In genomic region chr12:46358325-46358700, GRCh38 we compare ENCODE assay signal across 18 cellular contexts. TPM values are rescaled to one million over a fixed set of nuclear protein-coding genes. Genes with fewer than 3 reads are reported as not detected.
DNase-seq lines count a peak whose midpoint lies in the region; ATAC-seq, FAIRE-seq and TF ChIP-seq lines count a peak whose summit lies in the region.
"Had no signal": no experiment of that assay in that cellular context is flagged by ENCODE, and none has a peak within 500 bp of the region (broad histone marks: within the 10 kb centered on the region; RNA-seq: fewer than 3 reads in every experiment).

No MANE protein-coding gene starts in this region.

- TF ChIP-seq CTCF in Caco-2 (IDR thresholded peaks at IDR 0.05; ENCODE audit: insufficient read depth in 1 of 2, low read depth in 1 of 2, low read length in 1 of 2, severe bottlenecking in 1 of 2, unreplicated experiment in 1 of 2) (no peak), RWPE2 (IDR thresholded peaks at IDR 0.05; ENCODE audit: poor library complexity, severe bottlenecking) (no peak), fibroblast of pulmonary artery (IDR thresholded peaks at IDR 0.05; ENCODE audit: low read length, missing control alignments) (no peak)

- intact Hi-C loops in Caco-2 (cut with micrococcal nuclease; ENCODE audit: unreplicated experiment), result no loop called here
- intact Hi-C loops in left ventricle myocardium superior (cut with micrococcal nuclease), result no loop called here

- peaks cover 12% of the 10 kb centered on the region for H3K4me1 ChIP-seq in Caco-2
- H3K4me1 ChIP-seq in RWPE2 (ENCODE audit: insufficient read depth, poor library complexity, severe bottlenecking), result peaks cover 33% of the 10 kb centered on the region

- POLR2A ChIA-PET in Caco-2 (lab: Charles Lee), result interaction anchor here (0.6 kb wide), 1 partner anchor 213 kb away, joined by 3 read pairs; no protein-coding TSS in a partner anchor

- peaks cover 66% of the 10 kb centered on the region for H3K36me3 Mint-ChIP-seq in Caco-2 (ENCODE audit: insufficient read depth, unreplicated experiment)

- no peaks in the 10 kb centered on the region for H3K27me3 Mint-ChIP-seq in Caco-2 (ENCODE audit: insufficient read depth, unreplicated experiment)
- H3K27me3 Mint-ChIP-seq: IgD-negative memory B cell had no signal

- BruUV-seq in Caco-2 (replicated peaks; lab: Mats Ljungman, UMichigan), result no TSS peak

- ATAC-seq in RWPE2 (ENCODE audit: low read depth) (no peak), HG03520 (IDR thresholded peaks at IDR 0.05; ENCODE audit: unreplicated experiment) (no peak), left ventricle myocardium superior (no peak)

- H3K36me3 ChIP-seq in Caco-2 (ENCODE audit: control insufficient read depth, insufficient read depth, low read length) (peaks cover 8% of the 10 kb centered on the region), RWPE2 (ENCODE audit: low read depth) (peaks cover 49% of the 10 kb centered on the region)

- H3K27ac ChIP-seq in RWPE2 (ENCODE audit: poor library complexity, severe bottlenecking), result peak overlapping the region; percentile 96
- H3K27ac ChIP-seq: BLaER1 had no signal

- CTCF ChIA-PET in Caco-2 (lab: Charles Lee), result no interaction called here

- peak overlapping the region; percentile 16 for H3K27ac Mint-ChIP-seq in Caco-2 (ENCODE audit: unreplicated experiment)

- H3K4me1 Mint-ChIP-seq in Caco-2 (ENCODE audit: low read depth, unreplicated experiment), result no peaks in the 10 kb centered on the region

- no peak for DNase-seq in Caco-2
- no peak for DNase-seq in RWPE2 (ENCODE audit: low spot score)
- DNase-seq in fibroblast of pulmonary artery (ENCODE audit: low read depth), result peak; percentile 43
- DNase-seq in COLO668 (lab: John Stamatoyannopoulos, UW; ENCODE audit: unreplicated experiment), result no peak
- DNase-seq in DMS53 treated with DMSO at 0.1 percent for 48 hours (lab: John Stamatoyannopoulos, UW; ENCODE audit: unreplicated experiment), result no peak
- DNase-seq in left ventricle myocardium superior, result no peak
- DNase-seq: DMS153, NCI-H1436, NCI-H2081 treated with DMSO at 0.1 percent for 48 hours, NCI-H2227 treated with DMSO at 0.1 percent for 48 hours, NCI-H524 treated with DMSO at 0.1 percent for 48 hours, Right ventricle myocardium superior had no signal

- no peak overlapping the region for H3K4me3 ChIP-seq in Caco-2 (ENCODE audit: low read depth, low read length)
- no peak overlapping the region for H3K4me3 ChIP-seq in RWPE2 (ENCODE audit: severe bottlenecking)
- H3K4me3 ChIP-seq in fibroblast of pulmonary artery (replicated peaks; ENCODE audit: low read depth, low read length), result no peak overlapping the region
- H3K4me3 ChIP-seq: BLaER1, GM12878 had no signal

- H3K9me3 ChIP-seq in Caco-2, result no peaks in the 10 kb centered on the region
- no peaks in the 10 kb centered on the region for H3K9me3 ChIP-seq in RWPE2 (ENCODE audit: severe bottlenecking)
- H3K9me3 ChIP-seq: BLaER1 had no signal

- H3K9me3 Mint-ChIP-seq in Caco-2 (ENCODE audit: unreplicated experiment), result no peaks in the 10 kb centered on the region
- H3K9me3 Mint-ChIP-seq: IgD-negative memory B cell had no signal

- H3K4me3 Mint-ChIP-seq in Caco-2 (ENCODE audit: unreplicated experiment), result no peak overlapping the region
- H3K4me3 Mint-ChIP-seq: IgD-negative memory B cell had no signal

- no peaks in the 10 kb centered on the region for H3K27me3 ChIP-seq in Caco-2 (replicated peaks; ENCODE audit: control insufficient read depth, insufficient read depth, low read length)
- no peaks in the 10 kb centered on the region for H3K27me3 ChIP-seq in RWPE2 (ENCODE audit: insufficient read depth, poor library complexity, severe bottlenecking)
- H3K27me3 ChIP-seq: BLaER1 had no signal

- peak; percentile 74 for FAIRE-seq in A204.1 (lab: Jason Lieb, UNC)
- FAIRE-seq: GM12878, GM18507 had no signal

RNA-seq across cellular contexts. Expression of gene SLC38A2, which starts 14.3 kb away (rescaled TPM):
- total RNA-seq in Caco-2 (2022), result 317 and 331 TPM in 2 replicates
- 165 TPM for total RNA-seq in left ventricle myocardium superior
